In the genomic region with DNA sequence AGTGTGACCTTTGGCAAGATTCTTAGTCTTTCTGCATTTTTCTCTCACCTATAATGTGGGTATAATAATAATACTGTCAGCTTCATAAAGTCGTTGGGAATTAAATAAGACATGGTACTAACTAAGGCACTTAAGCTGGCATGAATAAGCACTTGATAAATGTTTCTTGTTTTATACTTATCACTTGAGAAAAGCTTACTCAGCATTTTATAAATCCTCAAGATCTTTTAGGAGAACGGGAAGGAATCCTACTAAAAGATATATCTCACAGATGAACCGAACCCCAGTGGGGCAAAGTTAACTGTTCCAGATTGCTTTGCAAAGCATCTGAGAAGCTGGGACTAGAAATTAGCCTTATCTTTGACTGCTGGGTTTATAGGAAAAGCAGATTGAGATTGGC, we compare ENCODE assay signal across 3 cellular contexts.
A peak's percentile ranks its signal among the peaks of the same experiment; 100 is the strongest.
TF ChIP-seq lines count a peak whose summit lies in the region.

No MANE protein-coding gene starts in this region.

TF ChIP-seq in HepG2, 621 proteins besides CTCF, POLR2A, EP300 and RAD21:
- TF ChIP-seq ZBTB42 (CRISPR knock-in tag; IDR thresholded peaks at IDR 0.05) = no peak
- TF ChIP-seq MAFK (conservative IDR thresholded peaks at IDR 0.05 in 1 of 2, IDR thresholded peaks at IDR 0.05 in 1 of 2; ENCODE audit: low read length in 2 of 2) = peak; percentile 96 to 99
- no peak for TF ChIP-seq ZNF207 (IDR thresholded peaks at IDR 0.05; ENCODE audit: borderline replicate concordance)
- TF ChIP-seq ZC3H4 (CRISPR knock-in tag; IDR thresholded peaks at IDR 0.05; ENCODE audit: borderline replicate concordance) = no peak
- TF ChIP-seq ZNF747 (CRISPR knock-in tag; IDR thresholded peaks at IDR 0.05; ENCODE audit: borderline replicate concordance) = no peak
- TF ChIP-seq ZNF460 (CRISPR knock-in tag; IDR thresholded peaks at IDR 0.05; ENCODE audit: borderline replicate concordance) = no peak
- TF ChIP-seq MAFF (IDR thresholded peaks at IDR 0.05; ENCODE audit: low read depth, low read length) = peak; percentile 98
TF ChIP-seq in HepG2: peak in this region for 2.

TF ChIP-seq in IMR-90, 13 proteins besides CTCF, POLR2A, EP300 and RAD21:
- TF ChIP-seq CHD1 (IDR thresholded peaks at IDR 0.05; ENCODE audit: low read depth, low read length) (no peak), BHLHE40 (IDR thresholded peaks at IDR 0.05; ENCODE audit: low read depth, low read length) (no peak), MAFK (IDR thresholded peaks at IDR 0.05; ENCODE audit: low read depth, low read length) (peak; percentile 99)
- TF ChIP-seq, protein P1, sequence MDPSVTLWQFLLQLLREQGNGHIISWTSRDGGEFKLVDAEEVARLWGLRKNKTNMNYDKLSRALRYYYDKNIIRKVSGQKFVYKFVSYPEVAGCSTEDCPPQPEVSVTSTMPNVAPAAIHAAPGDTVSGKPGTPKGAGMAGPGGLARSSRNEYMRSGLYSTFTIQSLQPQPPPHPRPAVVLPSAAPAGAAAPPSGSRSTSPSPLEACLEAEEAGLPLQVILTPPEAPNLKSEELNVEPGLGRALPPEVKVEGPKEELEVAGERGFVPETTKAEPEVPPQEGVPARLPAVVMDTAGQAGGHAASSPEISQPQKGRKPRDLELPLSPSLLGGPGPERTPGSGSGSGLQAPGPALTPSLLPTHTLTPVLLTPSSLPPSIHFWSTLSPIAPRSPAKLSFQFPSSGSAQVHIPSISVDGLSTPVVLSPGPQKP (IDR thresholded peaks at IDR 0.05; ENCODE audit: borderline replicate concordance, low read depth, low read length) = no peak
TF ChIP-seq in IMR-90: peak in this region for 1.

TF ChIP-seq in H1, 55 proteins besides CTCF, POLR2A, EP300 and RAD21:
- TF ChIP-seq MAFK (IDR thresholded peaks at IDR 0.05; ENCODE audit: low read depth, low read length) (peak; percentile 94), PHF8 (conservative IDR thresholded peaks at IDR 0.05; ENCODE audit: low read depth, low read length) (no peak)
